Comparison of ENCODE assay signal across 8 cellular contexts in the genomic region with DNA sequence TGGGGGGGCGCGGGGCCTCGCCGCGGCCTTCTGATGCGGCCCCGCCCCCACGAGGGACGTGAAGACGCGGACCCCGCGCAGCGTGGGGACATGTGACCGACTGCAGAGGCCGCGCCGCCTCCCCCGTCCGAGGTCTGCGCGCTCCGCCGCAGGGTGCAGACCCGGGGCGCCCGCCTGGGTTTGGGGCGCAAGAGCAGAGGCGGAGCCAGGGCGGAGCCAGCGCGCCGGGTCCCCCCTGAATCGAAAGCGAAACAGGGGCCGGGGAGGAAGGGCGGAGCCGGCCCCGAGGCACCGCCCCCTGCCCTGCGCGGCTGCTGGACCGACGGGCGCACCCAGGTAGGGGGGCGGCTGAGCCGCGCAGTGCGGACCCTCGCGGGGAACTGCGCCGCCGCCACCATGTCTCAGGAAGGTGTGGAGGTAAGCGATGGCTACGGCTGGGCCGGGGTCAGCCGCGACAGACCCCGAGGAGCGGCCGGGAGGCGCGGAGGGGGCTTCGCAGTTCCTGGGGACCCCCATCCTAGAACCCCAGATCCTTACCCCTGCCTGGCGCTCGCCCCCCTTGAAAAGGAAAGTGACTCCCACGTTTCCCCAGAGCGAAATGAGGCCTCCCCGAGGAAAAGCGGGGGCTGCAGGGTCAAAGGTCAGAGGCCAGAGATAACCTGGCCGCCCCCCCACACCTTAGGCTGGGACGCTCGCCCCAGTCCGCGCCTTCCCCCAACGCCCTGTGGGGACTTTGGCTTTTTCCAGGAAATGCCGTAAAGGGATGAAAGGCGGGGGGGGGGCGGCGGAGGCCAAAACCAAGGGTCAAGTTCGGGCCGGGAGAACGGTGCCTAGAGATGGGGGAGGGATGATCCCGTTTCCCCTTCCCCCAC.
DNase-seq lines count a peak whose midpoint lies in the region; ATAC-seq and TF ChIP-seq lines count a peak whose summit lies in the region.

A gene (plus strand): TSS at position 286 of the 872 bp plus-strand sequence. CDS start 111 bp downstream, at position 397.

- peak; percentile 94 for ATAC-seq in DND-41 (ENCODE audit: insufficient read depth, low read depth)
- ATAC-seq in GM21717 (IDR thresholded peaks at IDR 0.05; ENCODE audit: unreplicated experiment), result peak; percentile 66
- ATAC-seq in activated CD4-positive, CD25-positive, alpha-beta regulatory T cell treated with anti-CD3 and anti-CD28 coated beads, Interleukin-2, amount 50 U/mL, for 24 hours, result peak; percentile 94
- ATAC-seq in GM18517 (IDR thresholded peaks at IDR 0.05; ENCODE audit: unreplicated experiment), result no peak

- H3K9me3 ChIP-seq in DND-41 (ENCODE audit: insufficient read depth, low read length, severe bottlenecking), result no peaks in the 10 kb centered on the region

- no peaks in the 10 kb centered on the region for H3K27me3 ChIP-seq in DND-41 (ENCODE audit: insufficient read depth, low read length, poor library complexity)

- H3K4me1 ChIP-seq in DND-41 (ENCODE audit: insufficient read depth, low read length), result peaks cover 16% of the 10 kb centered on the region

- H3K9ac ChIP-seq in DND-41 (ENCODE audit: low read depth, low read length), result peak within 1 kb of the TSS; percentile 88

- H4K20me1 ChIP-seq in DND-41 (ENCODE audit: insufficient read depth, low read length), result no peaks in the 10 kb centered on the region

- H3K4me3 ChIP-seq in DND-41 (ENCODE audit: low read depth in 1 of 2, low read length in 2 of 2) (peak within 1 kb of the TSS; percentile 86), LNCaP clone FGC (ENCODE audit: low read depth, low read length) (peak within 1 kb of the TSS; percentile 76)

- H2AFZ ChIP-seq in DND-41 (ENCODE audit: low read depth, low read length), result peak within 1 kb of the TSS; percentile 89

- DNase-seq in DND-41 (peak; percentile 86), LNCaP clone FGC (ENCODE audit: low read depth) (no peak), cerebellar cortex (ENCODE audit: low spot score) (peak; percentile 45), kidney glomerular epithelial cell (lab: John Stamatoyannopoulos, UW) (peak; percentile 5)
- peak; percentile 71 to 73 for DNase-seq in stimulated activated CD4-positive, alpha-beta T cell treated with anti-CD3 and anti-CD28 coated beads, Interleukin-15, amount 100 ng/mL, for 1 hour (ENCODE audit: low read depth in 1 of 2, low spot score in 1 of 2)

- peak within 1 kb of the TSS; percentile 78 for H3K27ac ChIP-seq in DND-41 (ENCODE audit: low read length)

- peaks cover 5% of the 10 kb centered on the region; the same call in 1 of the 2 replicates for H3K36me3 ChIP-seq in DND-41 (ENCODE audit: insufficient read depth, low read length)

- no peak for TF ChIP-seq CTCF in DND-41 (IDR thresholded peaks at IDR 0.05; ENCODE audit: borderline replicate concordance, extremely low read depth, low read length, poor library complexity, severe bottlenecking)
- TF ChIP-seq CTCF in LNCaP clone FGC (IDR thresholded peaks at IDR 0.05; ENCODE audit: control insufficient read depth, extremely low read depth, insufficient read depth), result no peak

- no peaks in the 10 kb centered on the region; the same call in 1 of the 2 replicates for H3K79me2 ChIP-seq in DND-41 (ENCODE audit: insufficient read depth, low read length)

- H3K4me2 ChIP-seq in DND-41 (ENCODE audit: insufficient read depth, low read length), result peak within 1 kb of the TSS; percentile 95
